Comparison of ENCODE assay signal across 10 cellular contexts in genomic region chr12:6541371-6542165, GRCh38. TPM values are rescaled to one million over a fixed set of nuclear protein-coding genes. Genes with fewer than 3 reads are reported as not detected.
DNase-seq lines count a peak whose midpoint lies in the region; ATAC-seq and TF ChIP-seq lines count a peak whose summit lies in the region.
"Had no signal": no experiment of that assay in that cellular context is flagged by ENCODE, and none has a peak within 500 bp of the region (broad histone marks: within the 10 kb centered on the region; RNA-seq: fewer than 3 reads in every experiment).

No MANE protein-coding gene starts in this region.

- H3K4me1 Mint-ChIP-seq in dendritic cell treated with granulocyte-macrophage colony-stimulating factor and Interleukin-4, amounts not matched to agents 40 ng/mL and 50 ng/mL, for 4 days (ENCODE audit: low read depth): peaks cover 72% of the 10 kb centered on the region
- H3K4me1 Mint-ChIP-seq in nephron: peaks cover 55% of the 10 kb centered on the region

- H3K27ac Mint-ChIP-seq in dendritic cell treated with granulocyte-macrophage colony-stimulating factor and Interleukin-4, amounts not matched to agents 40 ng/mL and 50 ng/mL, for 4 days: peak overlapping the region; percentile 64
- H3K27ac Mint-ChIP-seq in nephron: peak overlapping the region; percentile 90 to 97 (median 94)

- peaks cover 0 to 7% of the 10 kb centered on the region in 2 donors for H3K36me3 ChIP-seq in aorta (ENCODE audit: control insufficient read depth in 1 of 2, insufficient read depth in 2 of 2, low read length in 1 of 2)

- H3K27me3 Mint-ChIP-seq in dendritic cell treated with granulocyte-macrophage colony-stimulating factor and Interleukin-4, amounts not matched to agents 40 ng/mL and 50 ng/mL, for 4 days: no peaks in the 10 kb centered on the region
- H3K27me3 Mint-ChIP-seq in nephron (ENCODE audit: low read depth): no peaks in the 10 kb centered on the region

- no peak overlapping the region for H3K4me3 ChIP-seq in aorta (ENCODE audit: low read length in 2 of 2)

- H3K27ac ChIP-seq in aorta (ENCODE audit: low read depth in 1 of 2, low read length in 2 of 2): peak overlapping the region; percentile 16 to 54

- WGBS in aorta, 2 donors: 83 to 84% methylated on average over 26 of the region's 26 CpGs

- ATAC-seq in left cardiac atrium: no peak
- no peak for ATAC-seq in Right ventricle myocardium superior (ENCODE audit: poor library complexity)
- no peak for ATAC-seq in aorta (ENCODE audit: low FRiP score)
- no peak for ATAC-seq in HG02623 (IDR thresholded peaks at IDR 0.05; ENCODE audit: unreplicated experiment)
- no peak for ATAC-seq in HG02981 (IDR thresholded peaks at IDR 0.05; ENCODE audit: unreplicated experiment)

- H3K9me3 Mint-ChIP-seq in dendritic cell treated with granulocyte-macrophage colony-stimulating factor and Interleukin-4, amounts not matched to agents 40 ng/mL and 50 ng/mL, for 4 days: no peaks in the 10 kb centered on the region
- no peaks in the 10 kb centered on the region for H3K9me3 Mint-ChIP-seq in nephron

- DNase-seq in left cardiac atrium (peak; percentile 42), Right ventricle myocardium superior (no peak), aorta (peak in 1 of 2 donors; percentile 79), GM20000 (ENCODE audit: low spot score) (no peak)
- DNase-seq: COR-L47, NCI-H2171 had no signal

- peak overlapping the region; percentile 26 for H3K4me3 Mint-ChIP-seq in dendritic cell treated with granulocyte-macrophage colony-stimulating factor and Interleukin-4, amounts not matched to agents 40 ng/mL and 50 ng/mL, for 4 days
- peak overlapping the region in 1 of 3 experiments; percentile 3 for H3K4me3 Mint-ChIP-seq in nephron

- no peaks in the 10 kb centered on the region for H3K4me1 ChIP-seq in aorta (ENCODE audit: control insufficient read depth in 1 of 2, insufficient read depth in 2 of 2, low read length in 2 of 2)

- no peak for TF ChIP-seq CTCF in nephron (IDR thresholded peaks at IDR 0.05; ENCODE audit: unreplicated experiment in 3 of 3)
- no peak for TF ChIP-seq CTCF in GM20000 (IDR thresholded peaks at IDR 0.05; ENCODE audit: extremely low read depth, missing control alignments)

- intact Hi-C loops in left cardiac atrium (cut with DNase I) (no loop called here), Right ventricle myocardium superior (cut with DNase I) (no loop called here), aorta (cut with DNase I) (no loop called here)
- intact Hi-C loops in dendritic cell treated with granulocyte-macrophage colony-stimulating factor and Interleukin-4, amounts not matched to agents 40 ng/mL and 50 ng/mL, for 4 days (cut with micrococcal nuclease): no loop called here

- no peaks in the 10 kb centered on the region for H3K9me3 ChIP-seq in aorta (ENCODE audit: control insufficient read depth, low read length)

- H3K27me3 ChIP-seq in aorta (ENCODE audit: control insufficient read depth in 1 of 2, insufficient read depth in 2 of 2, low read length in 1 of 2): no peaks in the 10 kb centered on the region

- peaks cover 96% of the 10 kb centered on the region for H3K36me3 Mint-ChIP-seq in dendritic cell treated with granulocyte-macrophage colony-stimulating factor and Interleukin-4, amounts not matched to agents 40 ng/mL and 50 ng/mL, for 4 days (ENCODE audit: low read depth)
- H3K36me3 Mint-ChIP-seq in nephron (ENCODE audit: low read depth): peaks cover 51% of the 10 kb centered on the region

RNA-seq across cellular contexts. Expression of gene GAPDH, which starts 7.3 kb away (rescaled TPM):
- total RNA-seq in left cardiac atrium (1,000 to 10,000 TPM; 3,044 to 4,078 TPM), Right ventricle myocardium superior (4,109 TPM), aorta (1,000 to 10,000 TPM; 1,856 to 2,021 TPM)
- 1,000 to 10,000 TPM; 2,047 to 3,012 TPM for polyA plus RNA-seq in aorta

RNA-seq across cellular contexts. Expression of gene IFFO1, which starts 14.3 kb away (rescaled TPM):
- 10 to 100 TPM; 18.1 to 19.5 TPM for total RNA-seq in left cardiac atrium
- total RNA-seq in Right ventricle myocardium superior: 14.1 TPM
- total RNA-seq in aorta: 10 to 100 TPM; 28.5 to 60.8 TPM
- polyA plus RNA-seq in aorta: 100 to 1,000 TPM in 1 of 2 donors, 10 to 100 TPM in 1; 11.1 to 110 TPM

RNA-seq across cellular contexts. Expression of gene NOP2, which starts 26.5 kb away (rescaled TPM):
- total RNA-seq in left cardiac atrium (10 to 100 TPM; 16.0 to 30.5 TPM), Right ventricle myocardium superior (14.8 TPM), aorta (10 to 100 TPM; 24.8 to 27.8 TPM)
- polyA plus RNA-seq in aorta: 10 to 100 TPM in 1 of 2 donors, 1 to 10 TPM in 1; 5.4 to 18.8 TPM

RNA-seq across cellular contexts. Expression of gene NCAPD2, which starts 47.7 kb away (rescaled TPM):
- total RNA-seq in left cardiac atrium (10 to 100 TPM; 12.4 to 15.8 TPM), Right ventricle myocardium superior (8.9 TPM), aorta (10 to 100 TPM; 19.9 to 32.8 TPM)
- 10 to 100 TPM in 1 of 2 donors, 1 to 10 TPM in 1; 5.1 to 13.2 TPM for polyA plus RNA-seq in aorta

RNA-seq across cellular contexts. Expression of gene MRPL51, which starts 48.5 kb away (rescaled TPM):
- total RNA-seq in left cardiac atrium (100 to 1,000 TPM; 202 to 203 TPM), Right ventricle myocardium superior (280 TPM), aorta (10 to 100 TPM; 91.8 to 95.5 TPM)
- polyA plus RNA-seq in aorta: 100 to 1,000 TPM; 125 to 283 TPM
